Comparison of ENCODE assay signal across 8 cellular contexts in genomic region chr19:41323023-41323422, GRCh38. TPM values are rescaled to one million over a fixed set of nuclear protein-coding genes. Genes with fewer than 3 reads are reported as not detected.
DNase-seq lines count a peak whose midpoint lies in the region; ATAC-seq, FAIRE-seq and TF ChIP-seq lines count a peak whose summit lies in the region.

No MANE protein-coding gene starts in this region.

- H3K9me3 ChIP-seq in Caco-2 (no peaks in the 10 kb centered on the region), SK-N-SH (no peaks in the 10 kb centered on the region), fibroblast of lung (ENCODE audit: control insufficient read depth, insufficient read depth, low read depth, low read length) (no peaks in the 10 kb centered on the region)

- no peak for ATAC-seq in HG03457 (IDR thresholded peaks at IDR 0.05; ENCODE audit: unreplicated experiment)
- ATAC-seq in GM21447 (IDR thresholded peaks at IDR 0.05; ENCODE audit: unreplicated experiment) = no peak
- ATAC-seq in GM19397 (IDR thresholded peaks at IDR 0.05; ENCODE audit: unreplicated experiment) = no peak

- intact Hi-C loops in Caco-2 (cut with micrococcal nuclease; ENCODE audit: unreplicated experiment) = no loop called here

- H3K9me3 Mint-ChIP-seq in Caco-2 (ENCODE audit: unreplicated experiment) (no peaks in the 10 kb centered on the region), progenitor cell of endocrine pancreas (ENCODE audit: low read depth) (no peaks in the 10 kb centered on the region)

- POLR2A ChIA-PET in Caco-2 (lab: Charles Lee) (no interaction called here), SK-N-SH (lab: Yijun Ruan, JAX) (no interaction called here)

- peaks cover 4% of the 10 kb centered on the region for H3K36me3 ChIP-seq in Caco-2 (ENCODE audit: control insufficient read depth, insufficient read depth, low read length)
- peaks cover 20 to 24% of the 10 kb centered on the region in 2 experiments for H3K36me3 ChIP-seq in SK-N-SH (replicated peaks in 1 of 2; ENCODE audit: control insufficient read depth in 1 of 2, insufficient read depth in 2 of 2, low read length in 1 of 2)
- peaks cover 15% of the 10 kb centered on the region for H3K36me3 ChIP-seq in fibroblast of lung (ENCODE audit: control insufficient read depth, insufficient read depth, low read length)

- H3K4me3 Mint-ChIP-seq in Caco-2 (ENCODE audit: unreplicated experiment) (peak overlapping the region; percentile 2), progenitor cell of endocrine pancreas (ENCODE audit: low read depth) (no peak overlapping the region)

- 37% methylated on average over 7 of the region's 7 CpGs for WGBS in SK-N-SH (ENCODE audit: low lambda C conversion rate)

- H3K27ac Mint-ChIP-seq in Caco-2 (ENCODE audit: unreplicated experiment) (peak overlapping the region; percentile 43), progenitor cell of endocrine pancreas (peak overlapping the region; percentile 93)

- H3F3A ChIP-seq in SK-N-SH (replicated peaks; ENCODE audit: insufficient read depth) = peaks cover 56% of the 10 kb centered on the region

- no peak for TF ChIP-seq RAD21 in SK-N-SH (IDR thresholded peaks at IDR 0.05; ENCODE audit: low read length)

- H3K4me2 ChIP-seq in SK-N-SH = peak overlapping the region; percentile 82
- H3K4me2 ChIP-seq in fibroblast of lung (ENCODE audit: extremely low read depth, insufficient read depth, low read length) = peak overlapping the region; percentile 77

- no peaks in the 10 kb centered on the region for H3K27me3 Mint-ChIP-seq in Caco-2 (ENCODE audit: insufficient read depth, unreplicated experiment)
- peaks cover 8% of the 10 kb centered on the region for H3K27me3 Mint-ChIP-seq in progenitor cell of endocrine pancreas

- H3K27ac ChIP-seq in SK-N-SH (ENCODE audit: low read depth in 2 of 2, low read length in 1 of 2) (peak overlapping the region; percentile 75 to 100), fibroblast of lung (ENCODE audit: insufficient read depth, low read length) (peak overlapping the region; percentile 97)

- peaks cover 43% of the 10 kb centered on the region for H3K4me1 ChIP-seq in Caco-2
- peaks cover 53 to 59% of the 10 kb centered on the region in 2 experiments for H3K4me1 ChIP-seq in SK-N-SH (ENCODE audit: control insufficient read depth in 1 of 2, insufficient read depth in 2 of 2, low read depth in 1 of 2, low read length in 1 of 2)
- peaks cover 57% of the 10 kb centered on the region for H3K4me1 ChIP-seq in fibroblast of lung (ENCODE audit: control insufficient read depth, extremely low read depth, insufficient read depth, low read length)

- FAIRE-seq in D721Med (lab: Jason Lieb, UNC) = no peak

- no peak for TF ChIP-seq CTCF in Caco-2 (IDR thresholded peaks at IDR 0.05; ENCODE audit: insufficient read depth in 1 of 2, low read depth in 1 of 2, low read length in 1 of 2, severe bottlenecking in 1 of 2, unreplicated experiment in 1 of 2)
- TF ChIP-seq CTCF in SK-N-SH (IDR thresholded peaks at IDR 0.05) = no peak
- no peak for TF ChIP-seq CTCF in fibroblast of lung (conservative IDR thresholded peaks at IDR 0.05 in 1 of 2, IDR thresholded peaks at IDR 0.05 in 1 of 2; ENCODE audit: low read depth in 1 of 2, low read length in 2 of 2)
- no peak for TF ChIP-seq CTCF in progenitor cell of endocrine pancreas (IDR thresholded peaks at IDR 0.05; ENCODE audit: unreplicated experiment)
- no peak for TF ChIP-seq CTCF in D721Med (IDR thresholded peaks at IDR 0.05; ENCODE audit: insufficient read depth, missing control alignments)

- H3K36me3 Mint-ChIP-seq in Caco-2 (ENCODE audit: insufficient read depth, unreplicated experiment) = peaks cover 62% of the 10 kb centered on the region
- H3K36me3 Mint-ChIP-seq in progenitor cell of endocrine pancreas (ENCODE audit: insufficient read depth) = peaks cover 8% of the 10 kb centered on the region

- no peak overlapping the region for H3K4me3 ChIP-seq in Caco-2 (ENCODE audit: low read depth, low read length)
- H3K4me3 ChIP-seq in SK-N-SH (ENCODE audit: low read depth in 2 of 2, low read length in 1 of 2) = peak overlapping the region in 1 of 2 experiments; percentile 43; a peak in 2 of 4 replicates
- peak overlapping the region in 1 of 4 experiments; percentile 21 for H3K4me3 ChIP-seq in fibroblast of lung (replicated peaks in 1 of 4; ENCODE audit: control extremely low read depth in 1 of 4, insufficient read depth in 1 of 4, low read depth in 3 of 4, low read length in 4 of 4)

- H3K9ac ChIP-seq in SK-N-SH (peak overlapping the region; percentile 87), fibroblast of lung (ENCODE audit: insufficient read depth, low read length) (peak overlapping the region; percentile 74)

- H3K79me2 ChIP-seq in SK-N-SH (ENCODE audit: insufficient read depth) (peaks cover 54% of the 10 kb centered on the region; the same call in 1 of the 2 replicates), fibroblast of lung (ENCODE audit: control insufficient read depth, insufficient read depth, low read length) (no peaks in the 10 kb centered on the region)

- H3K4me1 Mint-ChIP-seq in Caco-2 (ENCODE audit: low read depth, unreplicated experiment) (peaks cover 34% of the 10 kb centered on the region), progenitor cell of endocrine pancreas (ENCODE audit: low read depth) (peaks cover 35% of the 10 kb centered on the region)

- no peak for TF ChIP-seq EP300 in SK-N-SH (IDR thresholded peaks at IDR 0.05; ENCODE audit: borderline replicate concordance in 1 of 2, low read depth in 1 of 2, low read length in 1 of 2)

- H4K20me1 ChIP-seq in SK-N-SH (ENCODE audit: insufficient read depth) (no peaks in the 10 kb centered on the region), fibroblast of lung (ENCODE audit: control insufficient read depth, extremely low read depth, insufficient read depth, low read length) (no peaks in the 10 kb centered on the region)

- BruUV-seq in Caco-2 (replicated peaks; lab: Mats Ljungman, UMichigan) = no TSS peak

- no peaks in the 10 kb centered on the region for H3K27me3 ChIP-seq in Caco-2 (replicated peaks; ENCODE audit: control insufficient read depth, insufficient read depth, low read length)
- no peaks in the 10 kb centered on the region for H3K27me3 ChIP-seq in SK-N-SH (ENCODE audit: insufficient read depth)
- no peaks in the 10 kb centered on the region for H3K27me3 ChIP-seq in fibroblast of lung (ENCODE audit: control insufficient read depth, insufficient read depth, low read length)

- H2AFZ ChIP-seq in SK-N-SH (ENCODE audit: low read depth) (no peak overlapping the region), fibroblast of lung (ENCODE audit: low read length) (no peak overlapping the region)

- H3K9me2 ChIP-seq in SK-N-SH = no peaks in the 10 kb centered on the region

- DNase-seq in Caco-2 (no peak), SK-N-SH (no peak), fibroblast of lung (ENCODE audit: low read depth in 2 of 2) (peak; percentile 77 to 88), progenitor cell of endocrine pancreas (ENCODE audit: low spot score, unreplicated experiment) (no peak), D721Med (ENCODE audit: insufficient read length, low spot score) (no peak)

- CTCF ChIA-PET in Caco-2 (lab: Charles Lee) (interaction anchor here (0.6 kb wide), 1 partner anchor 39 kb away, joined by 5 read pairs; no protein-coding TSS in a partner anchor), SK-N-SH (lab: Yijun Ruan, JAX) (interaction anchor here (0.7 to 6.9 kb wide), 7 partner anchors 10 to 117 kb away, joined by 3 to 54 read pairs (median 5); partner anchors contain the start of genes DMAC2 and TGFB1)

TF ChIP-seq in SK-N-SH, 30 proteins besides CTCF, POLR2A, EP300 and RAD21 (continues in another document):
- no peak for TF ChIP-seq RCOR1 (IDR thresholded peaks at IDR 0.05; ENCODE audit: low read length)

RNA-seq across cellular contexts. Expression of gene CCDC97, which starts 13.1 kb away (rescaled TPM):
- total RNA-seq in Caco-2 (2022) = 47.1 and 47.8 TPM in 2 replicates
- polyA plus RNA-seq in SK-N-SH (2012; rRNA removed) = 8.7 and 9.6 TPM in 2 replicates
- polyA plus RNA-seq in SK-N-SH (2012; cell fraction: cytosol; rRNA removed) = 5.3 and 6.8 TPM in 2 replicates
- polyA plus RNA-seq in SK-N-SH (2012; cell fraction: nucleus; rRNA removed) = 11.7 and 13.7 TPM in 2 replicates
- total RNA-seq in fibroblast of lung = 5.9 and 7.8 TPM in 2 replicates
- polyA plus RNA-seq in fibroblast of lung = 6.3 and 9.9 TPM in 2 replicates
- 14.8 and 18.5 TPM in 2 replicates for polyA plus RNA-seq in fibroblast of lung (2012)
- 23.9 and 35.2 TPM in 2 replicates for polyA minus RNA-seq in fibroblast of lung (ENCODE audit: low replicate concordance)
- total RNA-seq in progenitor cell of endocrine pancreas = 44.9 and 46.5 TPM in 2 replicates

RNA-seq across cellular contexts. Expression of gene TGFB1, which starts 30.7 kb away (rescaled TPM):
- total RNA-seq in Caco-2 (2022) (15.0 and 15.3 TPM in 2 replicates), fibroblast of lung (6.7 and 14.4 TPM in 2 replicates), progenitor cell of endocrine pancreas (4.3 and 5.5 TPM in 2 replicates)
- polyA plus RNA-seq in SK-N-SH (2012; rRNA removed) (13.5 and 25.5 TPM in 2 replicates), fibroblast of lung (4.2 and 6.6 TPM in 2 replicates)
- 13.0 and 21.4 TPM in 2 replicates for polyA plus RNA-seq in SK-N-SH (2012; cell fraction: cytosol; rRNA removed)
- polyA plus RNA-seq in SK-N-SH (2012; cell fraction: nucleus; rRNA removed) = 75.1 and 149 TPM in 2 replicates
- polyA plus RNA-seq in fibroblast of lung (2012) = 40.5 and 59.2 TPM in 2 replicates
- 43.0 and 58.8 TPM in 2 replicates for polyA minus RNA-seq in fibroblast of lung (ENCODE audit: low replicate concordance)

RNA-seq across cellular contexts. Expression of gene B9D2, which starts 40.9 kb away (rescaled TPM):
- 3.6 and 4.0 TPM in 2 replicates for total RNA-seq in Caco-2 (2022)
- 9.0 and 13.3 TPM in 2 replicates for polyA plus RNA-seq in SK-N-SH (2012; rRNA removed)
- polyA plus RNA-seq in SK-N-SH (2012; cell fraction: cytosol; rRNA removed) = 9.6 and 10.5 TPM in 2 replicates
- polyA plus RNA-seq in SK-N-SH (2012; cell fraction: nucleus; rRNA removed) = 8.1 and 9.0 TPM in 2 replicates
- total RNA-seq in fibroblast of lung = 4.1 and 5.3 TPM in 2 replicates
- 2.3 and 3.3 TPM in 2 replicates for polyA plus RNA-seq in fibroblast of lung
- 6.4 and 7.6 TPM in 2 replicates for polyA plus RNA-seq in fibroblast of lung (2012)
- polyA minus RNA-seq in fibroblast of lung (ENCODE audit: low replicate concordance) = 0.82 and 9.1 TPM in 2 replicates
- total RNA-seq in progenitor cell of endocrine pancreas = 8.6 and 10.7 TPM in 2 replicates

RNA-seq across cellular contexts. Expression of gene TMEM91, which starts 53.3 kb away (rescaled TPM):
- 1.4 and 2.2 TPM in 2 replicates for total RNA-seq in Caco-2 (2022)
- 5.1 and 5.7 TPM in 2 replicates for polyA plus RNA-seq in SK-N-SH (2012; rRNA removed)
- polyA plus RNA-seq in SK-N-SH (2012; cell fraction: cytosol; rRNA removed) = 0.85 and 1.0 TPM in 2 replicates
- 36.4 and 58.3 TPM in 2 replicates for polyA plus RNA-seq in SK-N-SH (2012; cell fraction: nucleus; rRNA removed)
- 9.7 and 10.8 TPM in 2 replicates for total RNA-seq in fibroblast of lung
- 1.4 and 3.7 TPM in 2 replicates for polyA plus RNA-seq in fibroblast of lung
- polyA plus RNA-seq in fibroblast of lung (2012) = 3.3 and 6.1 TPM in 2 replicates
- 6.4 and 11.5 TPM in 2 replicates for polyA minus RNA-seq in fibroblast of lung (ENCODE audit: low replicate concordance)
- total RNA-seq in progenitor cell of endocrine pancreas = 12.8 and 14.3 TPM in 2 replicates

RNA-seq across cellular contexts. Expression of gene HNRNPUL1, which starts 58.9 kb away (rescaled TPM):
- total RNA-seq in Caco-2 (2022) (322 and 324 TPM in 2 replicates), fibroblast of lung (47.3 and 58.1 TPM in 2 replicates), progenitor cell of endocrine pancreas (256 and 259 TPM in 2 replicates)
- polyA plus RNA-seq in SK-N-SH (2012; rRNA removed) (34.2 and 41.5 TPM in 2 replicates), fibroblast of lung (36.4 and 60.4 TPM in 2 replicates)
- polyA plus RNA-seq in SK-N-SH (2012; cell fraction: cytosol; rRNA removed) = 32.5 and 33.9 TPM in 2 replicates
- 35.8 and 43.2 TPM in 2 replicates for polyA plus RNA-seq in SK-N-SH (2012; cell fraction: nucleus; rRNA removed)
- 121 and 163 TPM in 2 replicates for polyA plus RNA-seq in fibroblast of lung (2012)
- polyA minus RNA-seq in fibroblast of lung (ENCODE audit: low replicate concordance) = 123 and 228 TPM in 2 replicates

Comparison
In these comparisons a context has a peak if more than half of its experiments do, and no peak if none do; other contexts are left out.
1. DNase-seq: peak in fibroblast of lung (2 of 2); none in Caco-2 (0 of 2), SK-N-SH (single experiment), progenitor cell of endocrine pancreas (single experiment) and D721Med (single experiment).